ENCODE assay signal across 8 cellular contexts in the genomic region with DNA sequence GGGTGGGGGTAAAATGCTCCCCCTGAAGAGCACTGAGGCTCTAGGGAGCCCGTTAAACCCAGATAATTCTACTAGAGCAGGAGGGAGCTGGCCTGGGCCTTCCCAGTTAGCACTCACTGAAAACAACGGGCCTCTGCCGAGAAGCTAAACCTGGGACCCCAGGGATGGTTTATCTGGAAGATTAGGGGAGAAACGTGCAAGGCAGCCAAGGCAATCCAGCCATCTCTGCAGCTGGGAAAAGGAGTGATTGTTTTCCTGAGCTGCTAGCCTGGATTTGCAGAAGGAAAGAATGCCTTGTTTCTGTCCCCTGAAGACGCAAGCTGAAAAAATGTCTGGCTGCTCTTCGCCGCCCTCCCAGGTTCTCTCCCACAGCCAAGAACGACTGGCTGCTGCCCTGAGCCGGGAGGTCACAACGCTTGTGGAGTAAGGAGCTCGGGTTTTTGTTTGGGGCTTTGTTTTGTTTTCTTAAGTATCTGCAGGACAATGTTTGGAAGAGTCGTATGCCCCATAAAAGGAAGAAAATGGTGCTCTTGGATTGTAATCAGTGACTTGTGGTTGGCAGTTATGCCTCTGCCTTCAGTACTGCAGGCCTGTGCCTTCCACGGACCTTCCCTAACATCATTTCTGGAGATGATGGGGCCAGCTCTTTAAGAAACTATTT. TPM values are rescaled to one million over a fixed set of nuclear protein-coding genes. Genes with fewer than 3 reads are reported as not detected.
A peak's percentile ranks its signal among the peaks of the same experiment; 100 is the strongest.
DNase-seq lines count a peak whose midpoint lies in the region; ATAC-seq and TF ChIP-seq lines count a peak whose summit lies in the region.

No MANE protein-coding gene starts in this region.

- H3K9me3 Mint-ChIP-seq in mesothelial cell of epicardium: no peaks in the 10 kb centered on the region

- H3K27ac ChIP-seq in HUES64 (ENCODE audit: low read depth, low read length): peak overlapping the region; percentile 24
- H3K27ac ChIP-seq in esophagus (ENCODE audit: low read depth in 2 of 2, low read length in 1 of 2): peak overlapping the region; percentile 71 to 81
- H3K27ac ChIP-seq in testis: peak overlapping the region; percentile 27 to 81

- no peak overlapping the region for H3K4me3 Mint-ChIP-seq in mesothelial cell of epicardium

- H3K36me3 Mint-ChIP-seq in mesothelial cell of epicardium: peaks cover 18% of the 10 kb centered on the region

- intact Hi-C loops in testis (cut with DNase I; ENCODE audit: low total_unique reads): no loop called here

- H3K27me3 ChIP-seq in HUES64 (ENCODE audit: insufficient read depth, low read length) (no peaks in the 10 kb centered on the region), esophagus (ENCODE audit: control insufficient read depth in 1 of 2, insufficient read depth in 2 of 2, low read length in 2 of 2) (no peaks in the 10 kb centered on the region), testis (no peaks in the 10 kb centered on the region)

- 51% methylated on average over 13 of the region's 13 CpGs for WGBS in HUES64
- 44 to 49% methylated on average over 13 of the region's 13 CpGs for WGBS in esophagus, 2 donors
- 22 to 24% methylated on average over 13 of the region's 13 CpGs for WGBS in testis, 2 donors

- no peaks in the 10 kb centered on the region for H3K27me3 Mint-ChIP-seq in mesothelial cell of epicardium (ENCODE audit: low read depth)

- H3K36me3 ChIP-seq in HUES64 (ENCODE audit: insufficient read depth, low read length): no peaks in the 10 kb centered on the region; the same call in 1 of the 2 replicates
- no peaks in the 10 kb centered on the region for H3K36me3 ChIP-seq in esophagus (ENCODE audit: control insufficient read depth in 2 of 2, insufficient read depth in 2 of 2, low read length in 1 of 2)
- no peaks in the 10 kb centered on the region for H3K36me3 ChIP-seq in testis (ENCODE audit: low read depth, missing control alignments)

- no peak for DNase-seq in mesothelial cell of epicardium (ENCODE audit: low spot score in 2 of 2, unreplicated experiment in 2 of 2)
- DNase-seq in testis: peak; percentile 79
- DNase-seq in HuH-7.5 (ENCODE audit: low spot score): no peak
- DNase-seq in COR-L47 (lab: John Stamatoyannopoulos, UW): no peak
- DNase-seq in NCI-H1694 treated with DMSO at 0.1 percent for 48 hours (lab: John Stamatoyannopoulos, UW): no peak

- H3K4me1 Mint-ChIP-seq in mesothelial cell of epicardium: peaks cover 44% of the 10 kb centered on the region

- no peak for ATAC-seq in HG02981 (IDR thresholded peaks at IDR 0.05; ENCODE audit: unreplicated experiment)

- TF ChIP-seq CTCF in mesothelial cell of epicardium (IDR thresholded peaks at IDR 0.05; ENCODE audit: unreplicated experiment) (no peak), testis (IDR thresholded peaks at IDR 0.05) (no peak)

- peak overlapping the region; percentile 98 for H3K27ac Mint-ChIP-seq in mesothelial cell of epicardium

- H3K4me1 ChIP-seq in HUES64 (ENCODE audit: insufficient read depth, low read length): peaks cover 44% of the 10 kb centered on the region
- H3K4me1 ChIP-seq in esophagus (ENCODE audit: control insufficient read depth in 2 of 2, insufficient read depth in 2 of 2, low read length in 1 of 2): peaks cover 4 to 8% of the 10 kb centered on the region in 2 donors
- H3K4me1 ChIP-seq in testis: peaks cover 45% of the 10 kb centered on the region

- TF ChIP-seq POLR2A in testis (IDR thresholded peaks at IDR 0.05): no peak

- H3K9me3 ChIP-seq in HUES64 (ENCODE audit: insufficient read depth, low read depth, low read length): no peaks in the 10 kb centered on the region
- no peaks in the 10 kb centered on the region for H3K9me3 ChIP-seq in esophagus (ENCODE audit: control insufficient read depth in 2 of 2, insufficient read depth in 1 of 2, low read depth in 1 of 2, low read length in 1 of 2)
- no peaks in the 10 kb centered on the region for H3K9me3 ChIP-seq in testis

- H3K9ac ChIP-seq in HUES64 (ENCODE audit: low read depth, low read length): peak overlapping the region; percentile 21

- H3K4me3 ChIP-seq in HUES64 (ENCODE audit: low read length) (no peak overlapping the region), esophagus (ENCODE audit: low read depth in 1 of 2, low read length in 2 of 2) (no peak overlapping the region), testis (no peak overlapping the region)

RNA-seq across cellular contexts. Expression of gene COL4A2, which starts 31.5 kb away (rescaled TPM):
- 57.2 TPM for polyA plus RNA-seq in HUES64 (2013, experiment 1 of 2)
- 87.0 TPM for polyA plus RNA-seq in HUES64 (2013, experiment 2 of 2)
- polyA plus RNA-seq in esophagus: 10 to 100 TPM; 25.3 to 39.2 TPM
- 432 to 469 TPM (median 449 TPM) in 3 replicates for total RNA-seq in mesothelial cell of epicardium
- 10 to 100 TPM; 81.0 to 89.9 TPM for total RNA-seq in testis
- 69.1 TPM for polyA plus RNA-seq in testis (ENCODE audit: insufficient read depth, low read depth, low replicate concordance)

RNA-seq across cellular contexts. Expression of gene COL4A1, which starts 31.6 kb away (rescaled TPM):
- polyA plus RNA-seq in HUES64 (2013, experiment 1 of 2): 54.7 TPM
- 65.4 TPM for polyA plus RNA-seq in HUES64 (2013, experiment 2 of 2)
- polyA plus RNA-seq in esophagus (10 to 100 TPM; 10.4 to 23.7 TPM), testis (ENCODE audit: insufficient read depth, low read depth, low replicate concordance) (43.0 TPM)
- total RNA-seq in mesothelial cell of epicardium (341 to 362 TPM (median 347 TPM) in 3 replicates), testis (10 to 100 TPM; 35.5 to 39.0 TPM)

Comparison
In these comparisons a context has a peak if more than half of its experiments do, and no peak if none do; other contexts are left out.
1. H3K27ac ChIP-seq: peak in every context shown above with its lines; median percentile 76 in esophagus; 54 in testis; 24 in HUES64.